ENCODE assay signal across 8 cellular contexts in the genomic region with DNA sequence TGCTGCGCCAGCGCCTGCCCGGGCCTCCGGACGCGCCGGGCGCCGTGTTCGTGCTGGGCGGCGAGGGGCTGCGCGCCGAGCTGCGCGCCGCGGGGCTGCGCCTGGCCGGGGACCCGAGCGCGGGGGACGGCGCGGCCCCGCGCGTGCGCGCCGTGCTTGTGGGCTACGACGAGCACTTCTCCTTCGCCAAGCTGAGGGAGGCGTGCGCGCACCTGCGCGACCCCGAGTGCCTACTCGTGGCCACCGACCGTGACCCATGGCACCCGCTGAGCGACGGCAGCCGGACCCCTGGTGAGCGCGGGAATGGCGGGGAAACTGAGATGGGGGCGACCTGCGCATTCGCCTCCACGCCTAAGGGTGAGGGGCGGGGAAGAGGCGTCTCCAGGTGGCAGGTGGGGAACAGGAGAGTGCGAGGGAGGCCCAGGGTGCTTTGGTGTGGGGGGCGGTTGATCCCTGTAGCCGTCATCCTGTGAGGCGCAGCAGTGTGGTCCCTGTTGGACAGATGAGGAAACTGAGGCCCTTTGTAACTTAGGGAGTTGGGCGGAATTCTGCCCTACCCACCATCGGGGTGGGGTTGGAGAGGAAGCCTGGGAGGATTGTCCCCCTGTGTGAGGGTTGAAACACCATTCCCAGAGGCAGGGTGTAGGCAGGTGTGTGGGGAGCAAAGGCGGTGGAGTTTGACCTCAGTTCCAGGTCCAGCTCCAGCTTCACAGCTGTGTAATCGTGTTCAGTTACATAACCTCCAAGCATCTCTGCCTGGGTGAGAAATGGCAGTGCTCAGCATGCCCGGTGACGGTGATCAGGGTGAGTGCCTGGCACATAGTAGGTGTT. TPM values are rescaled to one million over a fixed set of nuclear protein-coding genes. Genes with fewer than 3 reads are reported as not detected.
DNase-seq lines count a peak whose midpoint lies in the region; ATAC-seq and TF ChIP-seq lines count a peak whose summit lies in the region.

No MANE protein-coding gene starts in this region.

- H3K4me3 ChIP-seq in DOHH2 (ENCODE audit: low read length) = peak overlapping the region; percentile 90
- H3K4me3 ChIP-seq in MG63 = peak overlapping the region; percentile 77
- H3K4me3 ChIP-seq in brain microvascular endothelial cell (ENCODE audit: low read depth, low read length) = peak overlapping the region; percentile 71
- peak overlapping the region; percentile 79 to 91 for H3K4me3 ChIP-seq in mesenchymal stem cell (ENCODE audit: insufficient read depth in 1 of 2, low read depth in 1 of 2, low read length in 2 of 2)
- peak overlapping the region; percentile 59 for H3K4me3 ChIP-seq in upper lobe of right lung

- 7% methylated on average over 43 of the region's 68 CpGs for WGBS in mesenchymal stem cell

- no peak for TF ChIP-seq CTCF in DOHH2 (IDR thresholded peaks at IDR 0.05; ENCODE audit: low read depth, low read length, poor library complexity, severe bottlenecking)
- TF ChIP-seq CTCF in brain microvascular endothelial cell (IDR thresholded peaks at IDR 0.05; ENCODE audit: low read depth, low read length, missing control alignments) = no peak
- no peak for TF ChIP-seq CTCF in upper lobe of right lung (IDR thresholded peaks at IDR 0.05)

- H2BK15ac ChIP-seq in mesenchymal stem cell (ENCODE audit: low read depth, poor library complexity, severe bottlenecking) = no peak overlapping the region

- H3K27ac ChIP-seq in DOHH2 (ENCODE audit: low read depth, low read length) (peak overlapping the region; percentile 55), brain microvascular endothelial cell (no peak overlapping the region), mesenchymal stem cell (ENCODE audit: low read length, poor library complexity, severe bottlenecking) (no peak overlapping the region), upper lobe of right lung (no peak overlapping the region)

- peak overlapping the region; percentile 9 to 79 for H3K18ac ChIP-seq in mesenchymal stem cell (ENCODE audit: low read depth in 1 of 2, low read length in 2 of 2)

- no peak overlapping the region for H2AK5ac ChIP-seq in mesenchymal stem cell (ENCODE audit: low read length, severe bottlenecking)

- ATAC-seq in GM21367 (IDR thresholded peaks at IDR 0.05; ENCODE audit: unreplicated experiment) = peak; percentile 14
- no peak for ATAC-seq in upper lobe of right lung
- ATAC-seq in HG03457 (IDR thresholded peaks at IDR 0.05; ENCODE audit: unreplicated experiment) = no peak

- H3K14ac ChIP-seq in mesenchymal stem cell (ENCODE audit: low read length in 2 of 2) = peak overlapping the region in 1 of 2 experiments; percentile 53

- in situ Hi-C loops in brain microvascular endothelial cell (cut with HindIII; ENCODE audit: low pct_ligation_motif_present, low sequenced_read_pairs) = no loop called here

- H3K36me3 ChIP-seq in DOHH2 (ENCODE audit: control insufficient read depth, low read length) (peaks cover 35% of the 10 kb centered on the region), MG63 (peaks cover 8% of the 10 kb centered on the region), brain microvascular endothelial cell (replicated peaks) (no peaks in the 10 kb centered on the region), mesenchymal stem cell (ENCODE audit: control insufficient read depth in 1 of 2, insufficient read depth in 2 of 2, low read depth in 1 of 2, low read length in 2 of 2) (peaks cover 0 to 23% of the 10 kb centered on the region in 2 experiments), upper lobe of right lung (no peaks in the 10 kb centered on the region)

- H3K27me3 ChIP-seq in DOHH2 (ENCODE audit: control insufficient read depth, low read length) (no peaks in the 10 kb centered on the region), MG63 (no peaks in the 10 kb centered on the region), brain microvascular endothelial cell (replicated peaks) (no peaks in the 10 kb centered on the region), mesenchymal stem cell (ENCODE audit: control insufficient read depth in 1 of 2, insufficient read depth in 1 of 2, low read length in 2 of 2) (no peaks in the 10 kb centered on the region), upper lobe of right lung (no peaks in the 10 kb centered on the region)

- peaks cover 14% of the 10 kb centered on the region for H3F3A ChIP-seq in DOHH2 (ENCODE audit: control insufficient read depth, insufficient read depth)

- no peak for DNase-seq in MG63
- no peak for DNase-seq in brain microvascular endothelial cell
- no peak for DNase-seq in mesenchymal stem cell
- DNase-seq in upper lobe of right lung = no peak
- DNase-seq in hepatic stellate cell (ENCODE audit: low spot score) = no peak

- peaks cover 60% of the 10 kb centered on the region for H3K79me2 ChIP-seq in DOHH2 (ENCODE audit: control insufficient read depth, low read length)

- H3K9me3 ChIP-seq in DOHH2 (ENCODE audit: control insufficient read depth, insufficient read depth, low read length) = no peaks in the 10 kb centered on the region
- H3K9me3 ChIP-seq in MG63 = no peaks in the 10 kb centered on the region
- no peaks in the 10 kb centered on the region for H3K9me3 ChIP-seq in mesenchymal stem cell (ENCODE audit: control insufficient read depth, low read length)
- H3K9me3 ChIP-seq in upper lobe of right lung = no peaks in the 10 kb centered on the region

- peak overlapping the region; percentile 61 for H2AFZ ChIP-seq in mesenchymal stem cell (ENCODE audit: low read depth, low read length)

- no peaks in the 10 kb centered on the region for H3K9me2 ChIP-seq in DOHH2 (replicated peaks; ENCODE audit: control insufficient read depth, low read length)

- peak overlapping the region; percentile 5 for H4K8ac ChIP-seq in mesenchymal stem cell (ENCODE audit: low read length)

- H3K4me2 ChIP-seq in DOHH2 (ENCODE audit: low read length) (peak overlapping the region; percentile 99), mesenchymal stem cell (ENCODE audit: low read length, poor library complexity, severe bottlenecking) (peak overlapping the region; percentile 89)

- peak overlapping the region in 1 of 2 experiments; percentile 95 for H3K23ac ChIP-seq in mesenchymal stem cell (ENCODE audit: low read length in 2 of 2)

- peak overlapping the region; percentile 35 to 55 for H3K4ac ChIP-seq in mesenchymal stem cell (ENCODE audit: low read depth in 1 of 2, low read length in 2 of 2)

- peak overlapping the region in 1 of 2 experiments; percentile 70 for H2BK12ac ChIP-seq in mesenchymal stem cell (ENCODE audit: low read length in 2 of 2)

- H3K4me1 ChIP-seq in DOHH2 (ENCODE audit: control insufficient read depth, low read length) (peaks cover 42% of the 10 kb centered on the region), mesenchymal stem cell (ENCODE audit: control insufficient read depth, insufficient read depth, low read depth, low read length) (peaks cover 29% of the 10 kb centered on the region), upper lobe of right lung (peaks cover 32% of the 10 kb centered on the region)

- peaks cover 16% of the 10 kb centered on the region for H3K79me1 ChIP-seq in mesenchymal stem cell (replicated peaks; ENCODE audit: low read length, poor library complexity, severe bottlenecking)

- H3K9ac ChIP-seq in mesenchymal stem cell (ENCODE audit: low read length) = peak overlapping the region; percentile 80

- peaks cover 33% of the 10 kb centered on the region for H4K20me1 ChIP-seq in DOHH2 (ENCODE audit: control insufficient read depth, insufficient read depth, low read depth, low read length)

- no peak overlapping the region for H2BK120ac ChIP-seq in mesenchymal stem cell (ENCODE audit: low read depth, low read length)

- no peak overlapping the region for H4K91ac ChIP-seq in mesenchymal stem cell (ENCODE audit: low read length)

- intact Hi-C loops in upper lobe of right lung (cut with DNase I) = no loop called here

- H2BK5ac ChIP-seq in mesenchymal stem cell (ENCODE audit: low read depth, low read length, poor library complexity, severe bottlenecking) = no peak overlapping the region

RNA-seq across cellular contexts. Expression of gene PDXP, which starts 0.8 kb away (rescaled TPM):
- total RNA-seq in MG63 (2014; rRNA removed; shearing (Covaris generic); ENCODE audit: low replicate concordance) = 18.0 and 24.2 TPM in 2 replicates
- 7.5 TPM for polyA plus RNA-seq in mesenchymal stem cell (2013, experiment 1 of 2)
- polyA plus RNA-seq in mesenchymal stem cell (2013, experiment 2 of 2) = 6.7 TPM
- 6.1 TPM for total RNA-seq in upper lobe of right lung

RNA-seq across cellular contexts. Expression of gene LGALS1, which starts 16.2 kb away (rescaled TPM):
- total RNA-seq in MG63 (2014; rRNA removed; shearing (Covaris generic); ENCODE audit: low replicate concordance) = 3,913 and 4,947 TPM in 2 replicates
- polyA plus RNA-seq in mesenchymal stem cell (2013, experiment 1 of 2) = 4,707 TPM
- 4,802 TPM for polyA plus RNA-seq in mesenchymal stem cell (2013, experiment 2 of 2)
- total RNA-seq in upper lobe of right lung = 340 TPM

RNA-seq across cellular contexts. Expression of gene SH3BP1, which starts 19.8 kb away (rescaled TPM):
- total RNA-seq in MG63 (2014; rRNA removed; shearing (Covaris generic); ENCODE audit: low replicate concordance) = 0.95 TPM in 1 of 2 replicates, not detected in the other
- 15.4 TPM for polyA plus RNA-seq in mesenchymal stem cell (2013, experiment 1 of 2)
- 15.0 TPM for polyA plus RNA-seq in mesenchymal stem cell (2013, experiment 2 of 2)
- total RNA-seq in upper lobe of right lung = 28.3 TPM

RNA-seq across cellular contexts. Expression of gene NOL12, which starts 26.9 kb away (rescaled TPM):
- total RNA-seq in MG63 (2014; rRNA removed; shearing (Covaris generic); ENCODE audit: low replicate concordance) = 61.0 and 111 TPM in 2 replicates
- 14.9 TPM for polyA plus RNA-seq in mesenchymal stem cell (2013, experiment 1 of 2)
- 13.9 TPM for polyA plus RNA-seq in mesenchymal stem cell (2013, experiment 2 of 2)
- total RNA-seq in upper lobe of right lung = 21.6 TPM

RNA-seq across cellular contexts. Expression of gene TRIOBP, which starts 37.6 kb away (rescaled TPM):
- 154 and 194 TPM in 2 replicates for total RNA-seq in MG63 (2014; rRNA removed; shearing (Covaris generic); ENCODE audit: low replicate concordance)
- 67.0 TPM for polyA plus RNA-seq in mesenchymal stem cell (2013, experiment 1 of 2)
- 64.8 TPM for polyA plus RNA-seq in mesenchymal stem cell (2013, experiment 2 of 2)
- 85.0 TPM for total RNA-seq in upper lobe of right lung

Comparison
In these comparisons a context has a peak if more than half of its experiments do, and no peak if none do; other contexts are left out.
1. RNA of gene LGALS1, which starts 16.2 kb away (total RNA-seq): 3,913 to 4,947 TPM in MG63; 340 TPM in upper lobe of right lung (single experiment); every median in the first group is over 10 times any median in the second.
2. RNA of gene SH3BP1, which starts 19.8 kb away (total RNA-seq): 28.3 TPM in upper lobe of right lung (single experiment); 0.95 TPM in MG63; every median in the first group is over 10 times any median in the second.
3. Peak in every context shown above with its lines, with median percentiles within 50 percentile points of each other: H3K4me3 ChIP-seq.